1 cellular context compared by ENCODE assay signal in the genomic region with DNA sequence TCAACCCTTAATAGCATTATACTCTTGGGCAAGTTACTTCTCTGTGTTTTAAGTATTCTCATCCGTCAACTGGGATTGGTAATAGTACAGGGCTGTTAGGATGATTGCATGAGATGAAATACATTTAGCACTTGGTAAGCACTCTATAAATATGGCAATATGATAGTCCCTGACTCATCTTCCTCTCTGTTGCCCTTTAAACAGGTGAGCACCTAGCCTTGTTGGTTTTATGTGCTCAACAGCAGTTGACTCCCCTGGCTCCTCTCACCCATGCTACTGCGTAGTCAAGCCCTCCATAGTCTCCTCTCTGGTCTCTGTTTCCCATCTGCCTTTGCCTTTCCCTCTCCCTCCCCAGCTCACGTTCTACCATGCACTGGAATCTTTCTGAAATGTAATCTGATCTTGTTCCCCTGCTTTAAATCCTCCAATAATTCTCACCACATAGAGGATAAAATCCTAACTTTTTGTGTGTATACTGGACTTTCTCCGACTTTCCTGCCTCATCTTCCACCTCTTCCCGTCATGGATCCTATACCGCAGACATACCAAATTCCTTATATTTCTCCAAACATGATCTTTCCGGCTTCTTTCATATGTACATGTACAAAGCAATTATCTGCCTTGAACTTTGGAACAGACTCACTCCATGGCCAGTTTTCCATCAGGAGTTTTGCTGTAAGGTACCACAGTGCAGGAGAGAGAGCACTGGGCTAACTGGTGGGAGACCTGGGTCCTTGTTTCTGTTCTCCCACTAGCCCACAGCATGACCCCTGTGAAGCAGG.
TF ChIP-seq lines count a peak whose summit lies in the region.

No MANE protein-coding gene starts in this region.

TF ChIP-seq in HepG2, 621 proteins besides CTCF, POLR2A, EP300 and RAD21 (continued from another document and continues in another):
- TF ChIP-seq ZNF564 (CRISPR knock-in tag; IDR thresholded peaks at IDR 0.05) = no peak
- TF ChIP-seq ZNF496 (CRISPR knock-in tag; IDR thresholded peaks at IDR 0.05; ENCODE audit: insufficient replicate concordance) = no peak
- TF ChIP-seq, protein P1, sequence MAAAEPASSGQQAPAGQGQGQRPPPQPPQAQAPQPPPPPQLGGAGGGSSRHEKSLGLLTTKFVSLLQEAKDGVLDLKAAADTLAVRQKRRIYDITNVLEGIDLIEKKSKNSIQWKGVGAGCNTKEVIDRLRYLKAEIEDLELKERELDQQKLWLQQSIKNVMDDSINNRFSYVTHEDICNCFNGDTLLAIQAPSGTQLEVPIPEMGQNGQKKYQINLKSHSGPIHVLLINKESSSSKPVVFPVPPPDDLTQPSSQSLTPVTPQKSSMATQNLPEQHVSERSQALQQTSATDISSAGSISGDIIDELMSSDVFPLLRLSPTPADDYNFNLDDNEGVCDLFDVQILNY (CRISPR knock-in tag; conservative IDR thresholded peaks at IDR 0.05) = no peak
- TF ChIP-seq ZNF782 (CRISPR knock-in tag; IDR thresholded peaks at IDR 0.05; ENCODE audit: borderline replicate concordance) = no peak
- no peak for TF ChIP-seq ZNF557 (CRISPR knock-in tag; IDR thresholded peaks at IDR 0.05)
- TF ChIP-seq, protein P2, sequence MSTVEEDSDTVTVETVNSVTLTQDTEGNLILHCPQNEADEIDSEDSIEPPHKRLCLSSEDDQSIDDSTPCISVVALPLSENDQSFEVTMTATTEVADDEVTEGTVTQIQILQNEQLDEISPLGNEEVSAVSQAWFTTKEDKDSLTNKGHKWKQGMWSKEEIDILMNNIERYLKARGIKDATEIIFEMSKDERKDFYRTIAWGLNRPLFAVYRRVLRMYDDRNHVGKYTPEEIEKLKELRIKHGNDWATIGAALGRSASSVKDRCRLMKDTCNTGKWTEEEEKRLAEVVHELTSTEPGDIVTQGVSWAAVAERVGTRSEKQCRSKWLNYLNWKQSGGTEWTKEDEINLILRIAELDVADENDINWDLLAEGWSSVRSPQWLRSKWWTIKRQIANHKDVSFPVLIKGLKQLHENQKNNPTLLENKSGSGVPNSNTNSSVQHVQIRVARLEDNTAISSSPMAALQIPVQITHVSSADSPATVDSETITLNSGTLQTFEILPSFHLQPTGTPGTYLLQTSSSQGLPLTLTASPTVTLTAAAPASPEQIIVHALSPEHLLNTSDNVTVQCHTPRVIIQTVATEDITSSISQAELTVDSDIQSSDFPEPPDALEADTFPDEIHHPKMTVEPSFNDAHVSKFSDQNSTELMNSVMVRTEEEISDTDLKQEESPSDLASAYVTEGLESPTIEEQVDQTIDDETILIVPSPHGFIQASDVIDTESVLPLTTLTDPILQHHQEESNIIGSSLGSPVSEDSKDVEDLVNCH (CRISPR knock-in tag; IDR thresholded peaks at IDR 0.05) = no peak
- no peak for TF ChIP-seq ATF7-NPFF (CRISPR knock-in tag; IDR thresholded peaks at IDR 0.05; ENCODE audit: low read depth)
- no peak for TF ChIP-seq MATR3 (CRISPR knock-in tag; IDR thresholded peaks at IDR 0.05)
- no peak for TF ChIP-seq THAP11 (CRISPR knock-in tag; IDR thresholded peaks at IDR 0.05)
- TF ChIP-seq ZNF367 (CRISPR knock-in tag; IDR thresholded peaks at IDR 0.05; ENCODE audit: borderline replicate concordance) = no peak
- no peak for TF ChIP-seq NCOA5 (CRISPR knock-in tag; IDR thresholded peaks at IDR 0.05)
- TF ChIP-seq JUNB (CRISPR knock-in tag; IDR thresholded peaks at IDR 0.05; ENCODE audit: borderline replicate concordance) = no peak
- 0 out of 2 replicates have a peak, but pooled peaks have one; percentile 43 for TF ChIP-seq ZNF543 (CRISPR knock-in tag; IDR thresholded peaks at IDR 0.05)
- TF ChIP-seq MLLT10 (CRISPR knock-in tag; IDR thresholded peaks at IDR 0.05) = no peak
- no peak for TF ChIP-seq RFXANK (CRISPR knock-in tag; IDR thresholded peaks at IDR 0.05)
- no peak for TF ChIP-seq NR2C2 (CRISPR knock-in tag; IDR thresholded peaks at IDR 0.05; ENCODE audit: borderline replicate concordance)
- no peak for TF ChIP-seq BORCS8-MEF2B (CRISPR knock-in tag; IDR thresholded peaks at IDR 0.05)
- TF ChIP-seq, protein P3, sequence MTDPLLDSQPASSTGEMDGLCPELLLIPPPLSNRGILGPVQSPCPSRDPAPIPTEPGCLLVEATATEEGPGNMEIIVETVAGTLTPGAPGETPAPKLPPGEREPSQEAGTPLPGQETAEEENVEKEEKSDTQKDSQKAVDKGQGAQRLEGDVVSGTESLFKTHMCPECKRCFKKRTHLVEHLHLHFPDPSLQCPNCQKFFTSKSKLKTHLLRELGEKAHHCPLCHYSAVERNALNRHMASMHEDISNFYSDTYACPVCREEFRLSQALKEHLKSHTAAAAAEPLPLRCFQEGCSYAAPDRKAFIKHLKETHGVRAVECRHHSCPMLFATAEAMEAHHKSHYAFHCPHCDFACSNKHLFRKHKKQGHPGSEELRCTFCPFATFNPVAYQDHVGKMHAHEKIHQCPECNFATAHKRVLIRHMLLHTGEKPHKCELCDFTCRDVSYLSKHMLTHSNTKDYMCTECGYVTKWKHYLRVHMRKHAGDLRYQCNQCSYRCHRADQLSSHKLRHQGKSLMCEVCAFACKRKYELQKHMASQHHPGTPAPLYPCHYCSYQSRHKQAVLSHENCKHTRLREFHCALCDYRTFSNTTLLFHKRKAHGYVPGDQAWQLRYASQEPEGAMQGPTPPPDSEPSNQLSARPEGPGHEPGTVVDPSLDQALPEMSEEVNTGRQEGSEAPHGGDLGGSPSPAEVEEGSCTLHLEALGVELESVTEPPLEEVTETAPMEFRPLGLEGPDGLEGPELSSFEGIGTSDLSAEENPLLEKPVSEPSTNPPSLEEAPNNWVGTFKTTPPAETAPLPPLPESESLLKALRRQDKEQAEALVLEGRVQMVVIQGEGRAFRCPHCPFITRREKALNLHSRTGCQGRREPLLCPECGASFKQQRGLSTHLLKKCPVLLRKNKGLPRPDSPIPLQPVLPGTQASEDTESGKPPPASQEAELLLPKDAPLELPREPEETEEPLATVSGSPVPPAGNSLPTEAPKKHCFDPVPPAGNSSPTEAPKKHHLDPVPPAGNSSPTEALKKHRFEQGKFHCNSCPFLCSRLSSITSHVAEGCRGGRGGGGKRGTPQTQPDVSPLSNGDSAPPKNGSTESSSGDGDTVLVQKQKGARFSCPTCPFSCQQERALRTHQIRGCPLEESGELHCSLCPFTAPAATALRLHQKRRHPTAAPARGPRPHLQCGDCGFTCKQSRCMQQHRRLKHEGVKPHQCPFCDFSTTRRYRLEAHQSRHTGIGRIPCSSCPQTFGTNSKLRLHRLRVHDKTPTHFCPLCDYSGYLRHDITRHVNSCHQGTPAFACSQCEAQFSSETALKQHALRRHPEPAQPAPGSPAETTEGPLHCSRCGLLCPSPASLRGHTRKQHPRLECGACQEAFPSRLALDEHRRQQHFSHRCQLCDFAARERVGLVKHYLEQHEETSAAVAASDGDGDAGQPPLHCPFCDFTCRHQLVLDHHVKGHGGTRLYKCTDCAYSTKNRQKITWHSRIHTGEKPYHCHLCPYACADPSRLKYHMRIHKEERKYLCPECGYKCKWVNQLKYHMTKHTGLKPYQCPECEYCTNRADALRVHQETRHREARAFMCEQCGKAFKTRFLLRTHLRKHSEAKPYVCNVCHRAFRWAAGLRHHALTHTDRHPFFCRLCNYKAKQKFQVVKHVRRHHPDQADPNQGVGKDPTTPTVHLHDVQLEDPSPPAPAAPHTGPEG (CRISPR knock-in tag; IDR thresholded peaks at IDR 0.05) = no peak
- TF ChIP-seq, protein P4, sequence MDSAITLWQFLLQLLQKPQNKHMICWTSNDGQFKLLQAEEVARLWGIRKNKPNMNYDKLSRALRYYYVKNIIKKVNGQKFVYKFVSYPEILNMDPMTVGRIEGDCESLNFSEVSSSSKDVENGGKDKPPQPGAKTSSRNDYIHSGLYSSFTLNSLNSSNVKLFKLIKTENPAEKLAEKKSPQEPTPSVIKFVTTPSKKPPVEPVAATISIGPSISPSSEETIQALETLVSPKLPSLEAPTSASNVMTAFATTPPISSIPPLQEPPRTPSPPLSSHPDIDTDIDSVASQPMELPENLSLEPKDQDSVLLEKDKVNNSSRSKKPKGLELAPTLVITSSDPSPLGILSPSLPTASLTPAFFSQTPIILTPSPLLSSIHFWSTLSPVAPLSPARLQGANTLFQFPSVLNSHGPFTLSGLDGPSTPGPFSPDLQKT (CRISPR knock-in tag; IDR thresholded peaks at IDR 0.05; ENCODE audit: borderline replicate concordance) = no peak
- TF ChIP-seq DNMT1 (CRISPR knock-in tag; IDR thresholded peaks at IDR 0.05) = no peak
- no peak for TF ChIP-seq CBX1 (IDR thresholded peaks at IDR 0.05; ENCODE audit: low read depth)
- 0 out of 2 replicates have a peak, but pooled peaks have one; percentile 27 for TF ChIP-seq DMAP1 (CRISPR knock-in tag; IDR thresholded peaks at IDR 0.05)
- TF ChIP-seq REPIN1 (CRISPR knock-in tag; IDR thresholded peaks at IDR 0.05; ENCODE audit: borderline replicate concordance, low read depth) = no peak
- no peak for TF ChIP-seq ZNF660 (CRISPR knock-in tag; IDR thresholded peaks at IDR 0.05; ENCODE audit: borderline replicate concordance, low read depth)
- no peak for TF ChIP-seq ZNF674 (CRISPR knock-in tag; IDR thresholded peaks at IDR 0.05; ENCODE audit: low read depth)
- TF ChIP-seq ZNF883 (CRISPR knock-in tag; IDR thresholded peaks at IDR 0.05; ENCODE audit: not compliant biosample characterization) = no peak
- TF ChIP-seq ZNF619 (CRISPR knock-in tag; IDR thresholded peaks at IDR 0.05) = no peak
- TF ChIP-seq HHEX (CRISPR knock-in tag; IDR thresholded peaks at IDR 0.05) = no peak
- TF ChIP-seq SIN3A (IDR thresholded peaks at IDR 0.05; ENCODE audit: borderline replicate concordance, low read depth, low read length) = no peak
- TF ChIP-seq ZNF670 (CRISPR knock-in tag; IDR thresholded peaks at IDR 0.05; ENCODE audit: borderline replicate concordance) = no peak
- no peak for TF ChIP-seq SP1 (IDR thresholded peaks at IDR 0.05)
- no peak for TF ChIP-seq SP1 (CRISPR knock-in tag; IDR thresholded peaks at IDR 0.05)
- 0 out of 2 replicates have a peak, but pooled peaks have one; percentile 28 for TF ChIP-seq ISL2 (CRISPR knock-in tag; IDR thresholded peaks at IDR 0.05)
- no peak for TF ChIP-seq ZMYM3 (CRISPR knock-in tag; IDR thresholded peaks at IDR 0.05)
- TF ChIP-seq, protein P5, sequence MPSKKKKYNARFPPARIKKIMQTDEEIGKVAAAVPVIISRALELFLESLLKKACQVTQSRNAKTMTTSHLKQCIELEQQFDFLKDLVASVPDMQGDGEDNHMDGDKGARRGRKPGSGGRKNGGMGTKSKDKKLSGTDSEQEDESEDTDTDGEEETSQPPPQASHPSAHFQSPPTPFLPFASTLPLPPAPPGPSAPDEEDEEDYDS (CRISPR knock-in tag; IDR thresholded peaks at IDR 0.05) = no peak
- no peak for TF ChIP-seq FOXM1 (CRISPR knock-in tag; IDR thresholded peaks at IDR 0.05)
- TF ChIP-seq ZNF292 (CRISPR knock-in tag; IDR thresholded peaks at IDR 0.05; ENCODE audit: borderline replicate concordance, low read depth) = peak; percentile 21; the same call in 1 of the 2 replicates
- TF ChIP-seq ISX (CRISPR knock-in tag; conservative IDR thresholded peaks at IDR 0.05) = no peak
- 0 out of 2 replicates have a peak, but pooled peaks have one; percentile 22 for TF ChIP-seq ZMYM2 (CRISPR knock-in tag; IDR thresholded peaks at IDR 0.05)
- TF ChIP-seq ZFY (CRISPR knock-in tag; IDR thresholded peaks at IDR 0.05) = no peak
- TF ChIP-seq ZNF431 (CRISPR knock-in tag; IDR thresholded peaks at IDR 0.05; ENCODE audit: borderline replicate concordance, low read depth) = no peak
- TF ChIP-seq, protein P6, sequence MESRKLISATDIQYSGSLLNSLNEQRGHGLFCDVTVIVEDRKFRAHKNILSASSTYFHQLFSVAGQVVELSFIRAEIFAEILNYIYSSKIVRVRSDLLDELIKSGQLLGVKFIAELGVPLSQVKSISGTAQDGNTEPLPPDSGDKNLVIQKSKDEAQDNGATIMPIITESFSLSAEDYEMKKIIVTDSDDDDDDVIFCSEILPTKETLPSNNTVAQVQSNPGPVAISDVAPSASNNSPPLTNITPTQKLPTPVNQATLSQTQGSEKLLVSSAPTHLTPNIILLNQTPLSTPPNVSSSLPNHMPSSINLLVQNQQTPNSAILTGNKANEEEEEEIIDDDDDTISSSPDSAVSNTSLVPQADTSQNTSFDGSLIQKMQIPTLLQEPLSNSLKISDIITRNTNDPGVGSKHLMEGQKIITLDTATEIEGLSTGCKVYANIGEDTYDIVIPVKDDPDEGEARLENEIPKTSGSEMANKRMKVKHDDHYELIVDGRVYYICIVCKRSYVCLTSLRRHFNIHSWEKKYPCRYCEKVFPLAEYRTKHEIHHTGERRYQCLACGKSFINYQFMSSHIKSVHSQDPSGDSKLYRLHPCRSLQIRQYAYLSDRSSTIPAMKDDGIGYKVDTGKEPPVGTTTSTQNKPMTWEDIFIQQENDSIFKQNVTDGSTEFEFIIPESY (CRISPR knock-in tag; IDR thresholded peaks at IDR 0.05) = no peak
- TF ChIP-seq ZNF567 (CRISPR knock-in tag; IDR thresholded peaks at IDR 0.05; ENCODE audit: borderline replicate concordance) = no peak
- TF ChIP-seq HNRNPUL1 (IDR thresholded peaks at IDR 0.05; ENCODE audit: low read depth, low read length) = no peak
- peak; percentile 69 for TF ChIP-seq NCOA2 (CRISPR knock-in tag; IDR thresholded peaks at IDR 0.05)
- TF ChIP-seq, protein P7, sequence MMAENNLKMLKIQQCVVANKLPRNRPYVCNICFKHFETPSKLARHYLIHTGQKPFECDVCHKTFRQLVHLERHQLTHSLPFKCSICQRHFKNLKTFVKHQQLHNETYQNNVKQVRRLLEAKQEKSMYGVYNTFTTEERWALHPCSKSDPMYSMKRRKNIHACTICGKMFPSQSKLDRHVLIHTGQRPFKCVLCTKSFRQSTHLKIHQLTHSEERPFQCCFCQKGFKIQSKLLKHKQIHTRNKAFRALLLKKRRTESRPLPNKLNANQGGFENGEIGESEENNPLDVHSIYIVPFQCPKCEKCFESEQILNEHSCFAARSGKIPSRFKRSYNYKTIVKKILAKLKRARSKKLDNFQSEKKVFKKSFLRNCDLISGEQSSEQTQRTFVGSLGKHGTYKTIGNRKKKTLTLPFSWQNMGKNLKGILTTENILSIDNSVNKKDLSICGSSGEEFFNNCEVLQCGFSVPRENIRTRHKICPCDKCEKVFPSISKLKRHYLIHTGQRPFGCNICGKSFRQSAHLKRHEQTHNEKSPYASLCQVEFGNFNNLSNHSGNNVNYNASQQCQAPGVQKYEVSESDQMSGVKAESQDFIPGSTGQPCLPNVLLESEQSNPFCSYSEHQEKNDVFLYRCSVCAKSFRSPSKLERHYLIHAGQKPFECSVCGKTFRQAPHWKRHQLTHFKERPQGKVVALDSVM (CRISPR knock-in tag; IDR thresholded peaks at IDR 0.05) = no peak
